10 cellular contexts compared by ENCODE assay signal in genomic region chr22:38310518-38311330, GRCh38. TPM values are rescaled to one million over a fixed set of nuclear protein-coding genes. Genes with fewer than 3 reads are reported as not detected.
DNase-seq lines count a peak whose midpoint lies in the region; ATAC-seq, FAIRE-seq and TF ChIP-seq lines count a peak whose summit lies in the region.
"Had no signal": no experiment of that assay in that cellular context is flagged by ENCODE, and none has a peak within 500 bp of the region (broad histone marks: within the 10 kb centered on the region; RNA-seq: fewer than 3 reads in every experiment).

No MANE protein-coding gene starts in this region.

- H3K9me3 Mint-ChIP-seq in activated naive CD8-positive, alpha-beta T cell treated with anti-CD3 and anti-CD28 coated beads, Interleukin-2, amount 10 ng/mL, durations not matched to agents 7 days and 5 days, result no peaks in the 10 kb centered on the region
- no peaks in the 10 kb centered on the region for H3K9me3 Mint-ChIP-seq in stimulated activated naive B cell treated with anti-CD40 and anti-IgM and Interleukin-4, amounts not matched to agents 10 μg/mL and 1 μg/mL and 100 μg/mL, for 72 hours

- H3K4me1 Mint-ChIP-seq in activated naive CD8-positive, alpha-beta T cell treated with anti-CD3 and anti-CD28 coated beads, Interleukin-2, amount 10 ng/mL, durations not matched to agents 7 days and 5 days, result peaks cover 40% of the 10 kb centered on the region
- peaks cover 73 to 91% of the 10 kb centered on the region in 2 donors for H3K4me1 Mint-ChIP-seq in stimulated activated naive B cell treated with anti-CD40 and anti-IgM and Interleukin-4, amounts not matched to agents 10 μg/mL and 1 μg/mL and 100 μg/mL, for 72 hours

- no peak for FAIRE-seq in urothelium cell line (lab: Jason Lieb, UNC)

- no peaks in the 10 kb centered on the region for H3K9me3 ChIP-seq in HUES48 (ENCODE audit: control insufficient read depth, insufficient read depth, low read length)
- no peaks in the 10 kb centered on the region for H3K9me3 ChIP-seq in right atrium auricular region
- H3K9me3 ChIP-seq: MG63 had no signal

- POLR2A ChIA-PET in activated naive CD8-positive, alpha-beta T cell treated with anti-CD3 and anti-CD28 coated beads, Interleukin-2, amount 10 ng/mL, durations not matched to agents 7 days and 5 days (lab: Charles Lee), result interaction anchor here (0.7 kb wide), 1 partner anchor 86 kb away, joined by 3 read pairs; no protein-coding TSS in a partner anchor

- no peak for ATAC-seq in activated naive CD8-positive, alpha-beta T cell treated with anti-CD3 and anti-CD28 coated beads, Interleukin-2, amount 10 ng/mL, durations not matched to agents 7 days and 5 days (ENCODE audit: low read depth)
- peak; percentile 15 to 17 for ATAC-seq in stimulated activated naive B cell treated with anti-CD40 and anti-IgM and Interleukin-4, amounts not matched to agents 10 μg/mL and 1 μg/mL and 100 μg/mL, for 72 hours (replicated peaks)
- ATAC-seq in HG03378 (IDR thresholded peaks at IDR 0.05; ENCODE audit: unreplicated experiment), result no peak
- no peak for ATAC-seq in HG02588 (IDR thresholded peaks at IDR 0.05; ENCODE audit: unreplicated experiment)

- H3K4me3 ChIP-seq in HUES48 (ENCODE audit: low read depth, low read length), result no peak overlapping the region
- H3K4me3 ChIP-seq in right atrium auricular region, result no peak overlapping the region
- H3K4me3 ChIP-seq: MG63 had no signal

- no peak for TF ChIP-seq CTCF in right atrium auricular region (IDR thresholded peaks at IDR 0.05)

- H3K36me3 ChIP-seq in HUES48 (ENCODE audit: control insufficient read depth, insufficient read depth, low read length), result peaks cover 73% of the 10 kb centered on the region
- peaks cover 20% of the 10 kb centered on the region for H3K36me3 ChIP-seq in right atrium auricular region

- no peaks in the 10 kb centered on the region for H3K27me3 Mint-ChIP-seq in activated naive CD8-positive, alpha-beta T cell treated with anti-CD3 and anti-CD28 coated beads, Interleukin-2, amount 10 ng/mL, durations not matched to agents 7 days and 5 days
- H3K27me3 Mint-ChIP-seq in stimulated activated naive B cell treated with anti-CD40 and anti-IgM and Interleukin-4, amounts not matched to agents 10 μg/mL and 1 μg/mL and 100 μg/mL, for 72 hours, result no peaks in the 10 kb centered on the region

- no peaks in the 10 kb centered on the region for H3K27me3 ChIP-seq in HUES48 (ENCODE audit: control insufficient read depth, insufficient read depth, low read length)
- H3K27me3 ChIP-seq in right atrium auricular region, result no peaks in the 10 kb centered on the region
- H3K27me3 ChIP-seq: MG63 had no signal

- H3K27ac ChIP-seq in HUES48 (ENCODE audit: low read depth, low read length) (peak overlapping the region; percentile 15), right atrium auricular region (peak overlapping the region; percentile 80 to 98)

- peaks cover 1% of the 10 kb centered on the region for H3K36me3 Mint-ChIP-seq in activated naive CD8-positive, alpha-beta T cell treated with anti-CD3 and anti-CD28 coated beads, Interleukin-2, amount 10 ng/mL, durations not matched to agents 7 days and 5 days
- H3K36me3 Mint-ChIP-seq in stimulated activated naive B cell treated with anti-CD40 and anti-IgM and Interleukin-4, amounts not matched to agents 10 μg/mL and 1 μg/mL and 100 μg/mL, for 72 hours, result peaks cover 22 to 49% of the 10 kb centered on the region in 2 donors

- H3K9ac ChIP-seq in HUES48 (ENCODE audit: low read depth, low read length), result no peak overlapping the region

- H3K4me1 ChIP-seq in HUES48 (ENCODE audit: control insufficient read depth, insufficient read depth, low read length) (peaks cover 39% of the 10 kb centered on the region), right atrium auricular region (peaks cover 0 to 94% of the 10 kb centered on the region in 2 donors)

- peak overlapping the region; percentile 54 for H3K27ac Mint-ChIP-seq in activated naive CD8-positive, alpha-beta T cell treated with anti-CD3 and anti-CD28 coated beads, Interleukin-2, amount 10 ng/mL, durations not matched to agents 7 days and 5 days
- H3K27ac Mint-ChIP-seq in stimulated activated naive B cell treated with anti-CD40 and anti-IgM and Interleukin-4, amounts not matched to agents 10 μg/mL and 1 μg/mL and 100 μg/mL, for 72 hours, result peak overlapping the region; percentile 86

- no peak overlapping the region for H3K4me3 Mint-ChIP-seq in activated naive CD8-positive, alpha-beta T cell treated with anti-CD3 and anti-CD28 coated beads, Interleukin-2, amount 10 ng/mL, durations not matched to agents 7 days and 5 days
- H3K4me3 Mint-ChIP-seq in stimulated activated naive B cell treated with anti-CD40 and anti-IgM and Interleukin-4, amounts not matched to agents 10 μg/mL and 1 μg/mL and 100 μg/mL, for 72 hours, result peak overlapping the region; percentile 1 to 50

- no peak for DNase-seq in activated naive CD8-positive, alpha-beta T cell treated with anti-CD3 and anti-CD28 coated beads, Interleukin-2, amount 10 ng/mL, durations not matched to agents 7 days and 5 days
- DNase-seq in right atrium auricular region (ENCODE audit: low spot score) (peak; percentile 63), urothelium cell line (ENCODE audit: low spot score) (no peak), NCI-H510A treated with DMSO at 0.1 percent for 48 hours (lab: John Stamatoyannopoulos, UW) (no peak)
- DNase-seq in stimulated activated naive B cell treated with anti-CD40 and anti-IgM and Interleukin-4, amounts not matched to agents 10 μg/mL and 1 μg/mL and 100 μg/mL, for 72 hours, result no peak
- DNase-seq: kidney glomerular epithelial cell had no signal

RNA-seq across cellular contexts. Expression of gene CSNK1E, which starts 6.5 kb away (rescaled TPM):
- total RNA-seq in activated naive CD8-positive, alpha-beta T cell treated with anti-CD3 and anti-CD28 coated beads, Interleukin-2, amount 10 ng/mL, durations not matched to agents 7 days and 5 days, result 10 to 100 TPM; 98.5 to 99.3 TPM
- total RNA-seq in right atrium auricular region, result 10 to 100 TPM; 41.8 to 78.8 TPM

RNA-seq across cellular contexts. Expression of gene TMEM184B, which starts 37.9 kb away (rescaled TPM):
- 10 to 100 TPM; 29.7 to 31.5 TPM for total RNA-seq in activated naive CD8-positive, alpha-beta T cell treated with anti-CD3 and anti-CD28 coated beads, Interleukin-2, amount 10 ng/mL, durations not matched to agents 7 days and 5 days
- 10 to 100 TPM; 51.2 to 76.1 TPM for total RNA-seq in right atrium auricular region

Comparison
In these comparisons a context has a peak if more than half of its experiments do, and no peak if none do; other contexts are left out.
1. ATAC-seq: peak in stimulated activated naive B cell treated with anti-CD40 and anti-IgM and Interleukin-4, amounts not matched to agents 10 μg/mL and 1 μg/mL and 100 μg/mL, for 72 hours (2 of 2); none in activated naive CD8-positive, alpha-beta T cell treated with anti-CD3 and anti-CD28 coated beads, Interleukin-2, amount 10 ng/mL, durations not matched to agents 7 days and 5 days (single experiment), HG03378 (single experiment) and HG02588 (single experiment).